ENCODE assay signal across 17 cellular contexts in the genomic region with DNA sequence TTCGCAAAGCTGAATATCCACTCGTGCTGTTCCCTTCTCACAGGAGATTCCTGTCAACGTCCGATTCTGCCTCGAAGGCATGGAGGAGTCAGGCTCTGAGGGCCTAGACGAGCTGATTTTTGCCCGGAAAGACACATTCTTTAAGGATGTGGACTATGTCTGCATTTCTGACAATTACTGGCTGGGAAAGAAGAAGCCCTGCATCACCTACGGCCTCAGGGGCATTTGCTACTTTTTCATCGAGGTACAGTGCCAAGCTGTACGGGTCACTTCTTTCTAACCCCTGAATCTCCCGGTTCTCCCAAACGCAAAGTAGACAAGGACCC. TPM values are rescaled to one million over a fixed set of nuclear protein-coding genes. Genes with fewer than 3 reads are reported as not detected.
DNase-seq lines count a peak whose midpoint lies in the region; ATAC-seq and TF ChIP-seq lines count a peak whose summit lies in the region.
"Had no signal": no experiment of that assay in that cellular context is flagged by ENCODE, and none has a peak within 500 bp of the region (broad histone marks: within the 10 kb centered on the region; RNA-seq: fewer than 3 reads in every experiment).

No MANE protein-coding gene starts in this region.

- no peak overlapping the region for H2BK120ac ChIP-seq in trophoblast cell (ENCODE audit: insufficient read depth, low read length, poor library complexity)

- intact Hi-C loops in Calu3 (cut with micrococcal nuclease; ENCODE audit: unreplicated experiment) = no loop called here

- H2BK12ac ChIP-seq in trophoblast cell (ENCODE audit: low read length) = no peak overlapping the region

- no peaks in the 10 kb centered on the region for H3K27me3 ChIP-seq in trophoblast cell (ENCODE audit: insufficient read depth, low read length)
- H3K27me3 ChIP-seq: BLaER1 treated with 17β-estradiol and CSF1 and Interleukin-3, amounts not matched to agents 10 nM and 100 nM had no signal

- no peak overlapping the region for H3K4me3 Mint-ChIP-seq in T-helper 17 cell
- no peak overlapping the region for H3K4me3 Mint-ChIP-seq in Calu3 (ENCODE audit: low read depth, unreplicated experiment)
- H3K4me3 Mint-ChIP-seq: CD4-positive, alpha-beta T cell had no signal

- H2AK5ac ChIP-seq in trophoblast cell (ENCODE audit: low read length) = no peak overlapping the region

- ATAC-seq in T-helper 17 cell (no peak), GM18511 (IDR thresholded peaks at IDR 0.05; ENCODE audit: unreplicated experiment) (no peak)
- ATAC-seq: GM12878 had no signal

- H3K36me3 Mint-ChIP-seq in T-helper 17 cell (ENCODE audit: low read depth) (peaks cover 18% of the 10 kb centered on the region), Calu3 (ENCODE audit: insufficient read depth, unreplicated experiment) (peaks cover 88% of the 10 kb centered on the region)

- H3K36me3 ChIP-seq in trophoblast cell (ENCODE audit: control insufficient read depth in 1 of 2, insufficient read depth in 2 of 2, low read length in 2 of 2) = peaks cover 85 to 89% of the 10 kb centered on the region in 2 experiments

- no peaks in the 10 kb centered on the region for H3K9me3 Mint-ChIP-seq in Calu3 (ENCODE audit: low read depth, unreplicated experiment)
- H3K9me3 Mint-ChIP-seq: CD4-positive, alpha-beta T cell had no signal

- no peak overlapping the region for H3K4me2 ChIP-seq in trophoblast cell (ENCODE audit: low read length)
- H3K4me2 ChIP-seq: BLaER1 treated with 17β-estradiol and CSF1 and Interleukin-3, amounts not matched to agents 10 nM and 100 nM had no signal

- no TSS peak for BruUV-seq in Calu3 (replicated peaks; lab: Mats Ljungman, UMichigan)

- no peak overlapping the region for H3K9ac ChIP-seq in trophoblast cell (ENCODE audit: low read length)
- H3K9ac ChIP-seq: BLaER1 treated with 17β-estradiol and CSF1 and Interleukin-3, amounts not matched to agents 10 nM and 100 nM had no signal

- DNase-seq in T-helper 17 cell = no peak
- DNase-seq in islet precursor cell = peak; percentile 74
- DNase-seq in trophoblast cell = peak; percentile 83 to 87
- DNase-seq in CD1c-positive myeloid dendritic cell (ENCODE audit: extremely low spot score) = no peak
- no peak for DNase-seq in NK-92 (lab: John Stamatoyannopoulos, UW; ENCODE audit: unreplicated experiment)
- DNase-seq in Calu3 = no peak
- DNase-seq: ACHN; CD4-positive, alpha-beta T cell; DMS79; IMR-90; KBM-7 had no signal

- no peak overlapping the region for H4K91ac ChIP-seq in trophoblast cell (ENCODE audit: low read depth, low read length)

- H3K23ac ChIP-seq in trophoblast cell (ENCODE audit: low read length) = no peak overlapping the region

- WGBS in trophoblast cell (ENCODE audit: extremely low coverage, insufficient coverage, insufficient read length) = no CpG with 5 or more reads among the region's 12 CpGs

- H3K79me1 ChIP-seq in trophoblast cell (ENCODE audit: low read length) = no peaks in the 10 kb centered on the region

- H3K18ac ChIP-seq in trophoblast cell (ENCODE audit: low read length) = no peak overlapping the region

- H3K27me3 Mint-ChIP-seq in T-helper 17 cell (no peaks in the 10 kb centered on the region), Calu3 (ENCODE audit: unreplicated experiment) (no peaks in the 10 kb centered on the region)
- H3K27me3 Mint-ChIP-seq: CD4-positive, alpha-beta T cell had no signal

- no peak overlapping the region for H2BK5ac ChIP-seq in trophoblast cell (ENCODE audit: low read depth, low read length, poor library complexity)

- H3K4me1 ChIP-seq in trophoblast cell (ENCODE audit: control insufficient read depth in 1 of 2, insufficient read depth in 2 of 2, low read length in 2 of 2) = peaks cover 2 to 4% of the 10 kb centered on the region in 2 experiments

- H3K4me3 ChIP-seq in trophoblast cell (ENCODE audit: low read depth, low read length) = no peak overlapping the region
- H3K4me3 ChIP-seq: BLaER1 treated with 17β-estradiol and CSF1 and Interleukin-3, amounts not matched to agents 10 nM and 100 nM; GM12878 had no signal

- CTCF ChIA-PET in Calu3 (lab: Charles Lee) = no interaction called here

- H4K8ac ChIP-seq in trophoblast cell (ENCODE audit: low read depth, low read length) = no peak overlapping the region

- H3K9me3 ChIP-seq in T-helper 17 cell (ENCODE audit: control insufficient read depth, low read length, poor library complexity, severe bottlenecking) (no peaks in the 10 kb centered on the region), trophoblast cell (ENCODE audit: insufficient read depth, low read depth, low read length) (no peaks in the 10 kb centered on the region)
- H3K9me3 ChIP-seq: BLaER1 treated with 17β-estradiol and CSF1 and Interleukin-3, amounts not matched to agents 10 nM and 100 nM had no signal

- TF ChIP-seq CTCF in Calu3 (IDR thresholded peaks at IDR 0.05; ENCODE audit: unreplicated experiment) = no peak

- H3K27ac ChIP-seq in trophoblast cell (ENCODE audit: low read depth, low read length) = no peak overlapping the region
- H3K27ac ChIP-seq: BLaER1 treated with 17β-estradiol and CSF1 and Interleukin-3, amounts not matched to agents 10 nM and 100 nM had no signal

- H4K12ac ChIP-seq in trophoblast cell (ENCODE audit: low read depth, low read length) = no peak overlapping the region

- peaks cover 18% of the 10 kb centered on the region for H3K4me1 Mint-ChIP-seq in T-helper 17 cell
- no peaks in the 10 kb centered on the region for H3K4me1 Mint-ChIP-seq in Calu3 (ENCODE audit: low read depth, unreplicated experiment)

- no peak overlapping the region for H3K14ac ChIP-seq in trophoblast cell (ENCODE audit: low read length)

- no peak overlapping the region for H3K4ac ChIP-seq in trophoblast cell (ENCODE audit: low read depth, low read length)

- peaks cover 3% of the 10 kb centered on the region for H3K79me2 ChIP-seq in trophoblast cell (ENCODE audit: control insufficient read depth, insufficient read depth, low read length, poor library complexity)

- H3K27ac Mint-ChIP-seq in T-helper 17 cell = peak overlapping the region; percentile 16
- H3K27ac Mint-ChIP-seq in Calu3 (ENCODE audit: unreplicated experiment) = no peak overlapping the region
- H3K27ac Mint-ChIP-seq: CD4-positive, alpha-beta T cell had no signal

- H2AFZ ChIP-seq in trophoblast cell (ENCODE audit: insufficient read depth, low read length, poor library complexity) = no peak overlapping the region

RNA-seq across cellular contexts. Expression of gene CNDP2, which starts 14.6 kb away (rescaled TPM):
- total RNA-seq in T-helper 17 cell (100 to 1,000 TPM in 1 of 2 donors, 10 to 100 TPM in 1; 99.6 to 105 TPM), Calu3 (2022) (279 and 312 TPM in 2 replicates)
- 190 and 204 TPM in 2 replicates for polyA plus RNA-seq in trophoblast cell (2013)

RNA-seq across cellular contexts. Expression of gene CNDP1, which starts 23.6 kb away (rescaled TPM):
- under 1 TPM; 0.20 to 0.23 TPM for total RNA-seq in T-helper 17 cell
- 0.10 and 0.15 TPM in 2 replicates for polyA plus RNA-seq in trophoblast cell (2013)
- total RNA-seq in Calu3 (2022) = not detected in 2 replicates
- total RNA-seq: A172, G401, GM12878, HT-29, IMR-90 had no signal
- polyA plus RNA-seq: IMR-90 had no signal

RNA-seq across cellular contexts. Expression of gene DIPK1C, which starts 53.6 kb away (rescaled TPM):
- total RNA-seq in T-helper 17 cell = not detected
- not detected in 2 replicates for polyA plus RNA-seq in trophoblast cell (2013)
- total RNA-seq in Calu3 (2022) = not detected in 2 replicates
- total RNA-seq: A172; CD4-positive, alpha-beta T cell; G401; GM12878; HT-29; IMR-90 had no signal
- polyA plus RNA-seq: GM12878, IMR-90 had no signal

Comparison
In these comparisons a context has a peak if more than half of its experiments do, and no peak if none do; other contexts are left out.
1. DNase-seq: peak in islet precursor cell (single experiment) and trophoblast cell (2 of 2); none in T-helper 17 cell (0 of 3), CD1c-positive myeloid dendritic cell (single experiment), NK-92 (single experiment) and Calu3 (single experiment).